1 cellular context compared by ENCODE assay signal in genomic region chr1:35401072-35401471, GRCh38.
TF ChIP-seq lines count a peak whose summit lies in the region.

No MANE protein-coding gene starts in this region.

TF ChIP-seq in K562, 482 proteins besides CTCF, POLR2A, EP300 and RAD21 (continued from another document):
- TF ChIP-seq, protein P1, sequence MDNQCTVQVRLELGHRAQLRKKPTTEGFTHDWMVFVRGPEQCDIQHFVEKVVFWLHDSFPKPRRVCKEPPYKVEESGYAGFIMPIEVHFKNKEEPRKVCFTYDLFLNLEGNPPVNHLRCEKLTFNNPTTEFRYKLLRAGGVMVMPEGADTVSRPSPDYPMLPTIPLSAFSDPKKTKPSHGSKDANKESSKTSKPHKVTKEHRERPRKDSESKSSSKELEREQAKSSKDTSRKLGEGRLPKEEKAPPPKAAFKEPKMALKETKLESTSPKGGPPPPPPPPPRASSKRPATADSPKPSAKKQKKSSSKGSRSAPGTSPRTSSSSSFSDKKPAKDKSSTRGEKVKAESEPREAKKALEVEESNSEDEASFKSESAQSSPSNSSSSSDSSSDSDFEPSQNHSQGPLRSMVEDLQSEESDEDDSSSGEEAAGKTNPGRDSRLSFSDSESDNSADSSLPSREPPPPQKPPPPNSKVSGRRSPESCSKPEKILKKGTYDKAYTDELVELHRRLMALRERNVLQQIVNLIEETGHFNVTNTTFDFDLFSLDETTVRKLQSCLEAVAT (IDR thresholded peaks at IDR 0.05): no peak
- TF ChIP-seq, protein P2, sequence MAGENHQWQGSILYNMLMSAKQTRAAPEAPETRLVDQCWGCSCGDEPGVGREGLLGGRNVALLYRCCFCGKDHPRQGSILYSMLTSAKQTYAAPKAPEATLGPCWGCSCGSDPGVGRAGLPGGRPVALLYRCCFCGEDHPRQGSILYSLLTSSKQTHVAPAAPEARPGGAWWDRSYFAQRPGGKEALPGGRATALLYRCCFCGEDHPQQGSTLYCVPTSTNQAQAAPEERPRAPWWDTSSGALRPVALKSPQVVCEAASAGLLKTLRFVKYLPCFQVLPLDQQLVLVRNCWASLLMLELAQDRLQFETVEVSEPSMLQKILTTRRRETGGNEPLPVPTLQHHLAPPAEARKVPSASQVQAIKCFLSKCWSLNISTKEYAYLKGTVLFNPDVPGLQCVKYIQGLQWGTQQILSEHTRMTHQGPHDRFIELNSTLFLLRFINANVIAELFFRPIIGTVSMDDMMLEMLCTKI (IDR thresholded peaks at IDR 0.05; ENCODE audit: partially characterized antibody): no peak
- no peak for TF ChIP-seq E2F8 (IDR thresholded peaks at IDR 0.05; ENCODE audit: low read depth, partially characterized antibody)
- peak; percentile 68 for TF ChIP-seq RBM25 (IDR thresholded peaks at IDR 0.05; ENCODE audit: low read depth, low read length, severe bottlenecking)
- peak; percentile 61 for TF ChIP-seq ZFP36 (IDR thresholded peaks at IDR 0.05; ENCODE audit: low read depth, low read length, partially characterized antibody)
- TF ChIP-seq CHAMP1 (IDR thresholded peaks at IDR 0.05): 0 out of 2 replicates have a peak, but pooled peaks have one; percentile 19
- no peak for TF ChIP-seq ZBTB40 (IDR thresholded peaks at IDR 0.05)
- TF ChIP-seq ZBTB40 (CRISPR knock-in tag; IDR thresholded peaks at IDR 0.05): no peak
- no peak for TF ChIP-seq IFI16 (CRISPR knock-in tag; IDR thresholded peaks at IDR 0.05)
- no peak for TF ChIP-seq SAFB (IDR thresholded peaks at IDR 0.05; ENCODE audit: borderline replicate concordance, low read depth, low read length)
- no peak for TF ChIP-seq ZBTB34 (CRISPR knock-in tag; IDR thresholded peaks at IDR 0.05)
- TF ChIP-seq U2AF1 (optimal IDR thresholded peaks at IDR 0.05; ENCODE audit: low read depth, low read length): no peak
